In the genomic region with DNA sequence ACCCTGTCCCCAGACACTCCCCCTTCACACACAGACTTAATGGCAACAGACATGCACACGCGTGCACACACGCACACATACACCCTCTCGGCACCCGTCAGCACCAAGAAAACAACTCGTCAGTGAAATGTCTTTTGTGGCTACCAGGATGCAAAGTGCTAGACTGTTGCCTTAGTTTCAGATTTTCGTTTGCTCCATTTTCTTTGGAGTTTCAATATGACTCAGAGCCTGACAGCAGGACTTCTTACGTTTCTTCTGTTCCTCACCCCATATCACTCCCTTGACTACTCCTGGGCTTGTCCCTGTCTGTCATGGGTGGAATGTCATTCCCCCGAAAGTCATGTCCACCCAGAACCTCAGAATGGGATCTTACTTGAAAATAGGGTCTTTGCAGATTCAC, we compare ENCODE assay signal across 19 cellular contexts.
A peak's percentile ranks its signal among the peaks of the same experiment; 100 is the strongest.
DNase-seq lines count a peak whose midpoint lies in the region; ATAC-seq and TF ChIP-seq lines count a peak whose summit lies in the region.
"Had no signal": no experiment of that assay in that cellular context is flagged by ENCODE, and none has a peak within 500 bp of the region (broad histone marks: within the 10 kb centered on the region; RNA-seq: fewer than 3 reads in every experiment).

No MANE protein-coding gene starts in this region.

- H3K27me3 Mint-ChIP-seq in glutamatergic neuron (ENCODE audit: unreplicated experiment) = peaks cover 3% of the 10 kb centered on the region

- DNase-seq in GM10266 (ENCODE audit: extremely low spot score) = peak; percentile 14
- peak; percentile 3 for DNase-seq in MV-4-11 (lab: John Stamatoyannopoulos, UW)
- no peak for DNase-seq in glutamatergic neuron
- DNase-seq in HuH-7.5 (ENCODE audit: low spot score) = no peak
- no peak for DNase-seq in SHP77 (lab: John Stamatoyannopoulos, UW)
- no peak for DNase-seq in COLO829 (ENCODE audit: low spot score)
- DNase-seq in KBM-7 = no peak
- DNase-seq: CD8-positive, alpha-beta T cell; COR-L47; DMS 273 treated with DMSO at 0.1 percent for 48 hours; DMS53; DND-41; EL; GM23248; IMR-90; Karpas-422 had no signal

- H3K4me1 Mint-ChIP-seq in glutamatergic neuron (ENCODE audit: low read depth, unreplicated experiment) = no peaks in the 10 kb centered on the region

- no peak overlapping the region for H3K4me3 Mint-ChIP-seq in glutamatergic neuron (ENCODE audit: unreplicated experiment)
- H3K4me3 Mint-ChIP-seq: CD8-positive, alpha-beta T cell had no signal

- H3K36me3 Mint-ChIP-seq in glutamatergic neuron (ENCODE audit: unreplicated experiment) = peaks cover 5% of the 10 kb centered on the region
- H3K36me3 Mint-ChIP-seq: CD8-positive, alpha-beta T cell had no signal

- peak overlapping the region; percentile 70 for H3K27ac Mint-ChIP-seq in glutamatergic neuron (ENCODE audit: unreplicated experiment)
- H3K27ac Mint-ChIP-seq: CD8-positive, alpha-beta T cell had no signal

- in situ Hi-C loops in KBM-7 (cut with MboI; ENCODE audit: low pct_unique_long_range_greater_than_20kb, low sequenced_read_pairs) = no loop called here

- H3K9me3 Mint-ChIP-seq in glutamatergic neuron (ENCODE audit: unreplicated experiment) = peaks cover 7% of the 10 kb centered on the region

- TF ChIP-seq CTCF in GM10266 (IDR thresholded peaks at IDR 0.05; ENCODE audit: control insufficient read depth, insufficient read depth, low read depth, missing control alignments) (no peak), glutamatergic neuron (IDR thresholded peaks at IDR 0.05; ENCODE audit: partially characterized antibody, unreplicated experiment) (no peak)

- ATAC-seq in GM19351 (IDR thresholded peaks at IDR 0.05; ENCODE audit: unreplicated experiment) = peak; percentile 82
- ATAC-seq: A549; CD8-positive, alpha-beta T cell; K562 had no signal

Comparison
In these comparisons a context has a peak if more than half of its experiments do, and no peak if none do; other contexts are left out.
1. DNase-seq: peak in GM10266 (single experiment) and MV-4-11 (single experiment); none in glutamatergic neuron (single experiment), HuH-7.5 (single experiment), SHP77 (0 of 2), COLO829 (single experiment) and KBM-7 (single experiment).